1 cellular context compared by ENCODE assay signal in genomic region chr6:5323979-5324378, GRCh38.
A peak's percentile ranks its signal among the peaks of the same experiment; 100 is the strongest.
TF ChIP-seq lines count a peak whose summit lies in the region.

No MANE protein-coding gene starts in this region.

TF ChIP-seq in K562, 482 proteins besides CTCF, POLR2A, EP300 and RAD21 (continued from another document):
- TF ChIP-seq IRF9 (tag; IDR thresholded peaks at IDR 0.05) (no peak), SMAD2 (IDR thresholded peaks at IDR 0.05; ENCODE audit: low read depth, low read length) (no peak), ZC3H11A (IDR thresholded peaks at IDR 0.05; ENCODE audit: low read depth, low read length) (no peak), SNRNP70 (optimal IDR thresholded peaks at IDR 0.05; ENCODE audit: low read depth, low read length) (no peak), VEZF1 (CRISPR knock-in tag; IDR thresholded peaks at IDR 0.05) (no peak), ZNF583 (CRISPR knock-in tag; IDR thresholded peaks at IDR 0.05) (no peak), ELF4 (CRISPR knock-in tag; IDR thresholded peaks at IDR 0.05) (no peak), BMI1 (IDR thresholded peaks at IDR 0.05; ENCODE audit: low read length) (no peak), CHD1 (IDR thresholded peaks at IDR 0.05; ENCODE audit: low read length) (no peak), TRIM24 (IDR thresholded peaks at IDR 0.05) (peak in 1 of 2 experiments; percentile 73; a peak in 2 of 4 replicates), XRCC3 (IDR thresholded peaks at IDR 0.05) (no peak), ZNF436 (CRISPR knock-in tag; IDR thresholded peaks at IDR 0.05) (no peak), BDP1 (IDR thresholded peaks at IDR 0.05; ENCODE audit: insufficient read depth, insufficient read length) (no peak), TFAM (CRISPR knock-in tag; conservative IDR thresholded peaks at IDR 0.05) (no peak), UBTF (IDR thresholded peaks at IDR 0.05; ENCODE audit: borderline replicate concordance in 1 of 2, low read depth in 2 of 2, low read length in 2 of 2) (no peak), ZNF23 (CRISPR knock-in tag; IDR thresholded peaks at IDR 0.05) (no peak), RCOR1 (IDR thresholded peaks at IDR 0.05; ENCODE audit: borderline replicate concordance in 1 of 2, low read depth in 2 of 2, low read length in 2 of 2) (no peak), NONO (IDR thresholded peaks at IDR 0.05; ENCODE audit: low read depth in 2 of 2, low read length in 1 of 2) (no peak), TRIM28 (IDR thresholded peaks at IDR 0.05) (peak; percentile 98), ETV1 (tag; conservative IDR thresholded peaks at IDR 0.05; ENCODE audit: low read depth) (no peak), PYGO2 (tag; IDR thresholded peaks at IDR 0.05) (no peak), SRSF7 (optimal IDR thresholded peaks at IDR 0.05; ENCODE audit: low read depth, low read length) (no peak)
